ENCODE assay signal across 26 cellular contexts in the genomic region with DNA sequence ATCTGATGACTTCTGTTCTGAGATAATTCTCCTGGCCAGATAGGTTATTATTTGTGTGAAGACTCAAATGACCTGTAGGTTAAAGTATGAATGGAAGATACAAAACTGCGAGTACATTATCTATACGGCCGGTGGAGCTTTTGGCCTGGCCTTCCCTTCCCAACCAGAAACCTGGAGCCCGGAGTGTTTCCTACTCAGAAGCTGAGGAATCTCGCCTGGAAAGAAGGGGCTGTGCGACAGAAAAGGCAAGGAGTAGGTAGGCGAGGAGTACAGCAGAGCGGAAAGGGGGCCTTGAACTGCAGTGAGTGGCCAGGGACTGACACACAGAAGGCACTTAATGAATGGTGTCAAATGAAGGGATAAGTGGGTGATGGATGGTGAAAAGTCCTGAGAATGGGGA. TPM values are rescaled to one million over a fixed set of nuclear protein-coding genes. Genes with fewer than 3 reads are reported as not detected.
"Had no signal": no experiment of that assay in that cellular context is flagged by ENCODE, and none has a peak within 500 bp of the region (broad histone marks: within the 10 kb centered on the region; RNA-seq: fewer than 3 reads in every experiment).

No MANE protein-coding gene starts in this region.

- H3K36me3 ChIP-seq: colonic mucosa, ovary, right lobe of liver, uterus had no signal

- DNase-seq: colonic mucosa; dermis blood vessel endothelial cell; effector memory CD4-positive, alpha-beta T cell; hypothalamus; immature natural killer cell; kidney; left lung; mesenchymal stem cell; midbrain; naive thymus-derived CD4-positive, alpha-beta T cell; nucleus accumbens; right lobe of liver; stimulated activated CD4-positive, alpha-beta T cell treated with anti-CD3 and anti-CD28 coated beads, Interleukin-12 subunit alpha, Interleukin-12 subunit beta, amount 100 ng/mL, for 4 hours; stimulated activated CD4-positive, alpha-beta T cell treated with anti-CD3 and anti-CD28 coated beads, Interleukin-1b, Interleukin-23, amount 100 ng/mL, for 48 hours; stimulated activated CD4-positive, alpha-beta T cell treated with anti-CD3 and anti-CD28 coated beads, Interleukin-4, amount 100 ng/mL, for 1 hour; stimulated activated CD8-positive, alpha-beta memory T cell treated with anti-CD3 and anti-CD28 coated beads, Interleukin-4, amount 100 ng/mL, for 48 hours; stimulated activated naive CD4-positive, alpha-beta T cell; stimulated activated naive CD8-positive, alpha-beta T cell treated with anti-CD3 and anti-CD28 coated beads, Interleukin-15, amount 100 ng/mL, for 72 hours; testis; tibial artery; upper lobe of right lung had no signal

- ATAC-seq: left lung; naive thymus-derived CD4-positive, alpha-beta T cell; right lobe of liver; stimulated activated naive CD8-positive, alpha-beta T cell treated with anti-CD3 and anti-CD28 coated beads, Interleukin-15, amount 100 ng/mL, for 72 hours; upper lobe of right lung had no signal

- H3K27me3 ChIP-seq: colonic mucosa, left lung, ovary, right lobe of liver, testis, tibial artery, upper lobe of right lung, uterus had no signal

- H3K4me1 ChIP-seq: colonic mucosa, right lobe of liver had no signal

- H3K9me3 ChIP-seq: colonic mucosa, left lung, ovary, right lobe of liver, testis, tibial artery, upper lobe of right lung, uterus had no signal

- H3K27me3 Mint-ChIP-seq: central memory CD8-positive, alpha-beta T cell had no signal

- H3K9me3 Mint-ChIP-seq: central memory CD8-positive, alpha-beta T cell; immature natural killer cell; naive thymus-derived CD4-positive, alpha-beta T cell; nephron; stimulated activated naive CD8-positive, alpha-beta T cell treated with anti-CD3 and anti-CD28 coated beads, Interleukin-15, amount 100 ng/mL, for 72 hours had no signal

- H3K4me2 ChIP-seq: smooth muscle cell had no signal

- H3K27ac Mint-ChIP-seq: naive thymus-derived CD4-positive, alpha-beta T cell had no signal

- H3K27ac ChIP-seq: colonic mucosa, left lung, right lobe of liver, tibial artery, upper lobe of right lung had no signal

- H3K4me3 Mint-ChIP-seq: central memory CD8-positive, alpha-beta T cell; immature natural killer cell; naive thymus-derived CD4-positive, alpha-beta T cell; nephron; stimulated activated naive CD8-positive, alpha-beta T cell treated with anti-CD3 and anti-CD28 coated beads, Interleukin-15, amount 100 ng/mL, for 72 hours had no signal

- H3K4me3 ChIP-seq: colonic mucosa, left lung, ovary, right lobe of liver, smooth muscle cell, testis, tibial artery, upper lobe of right lung, uterus had no signal

RNA-seq across cellular contexts. Expression of gene ANGPTL2, which starts 34.6 kb away (rescaled TPM):
- total RNA-seq: naive thymus-derived CD4-positive, alpha-beta T cell had no signal
- polyA plus RNA-seq: immature natural killer cell; naive thymus-derived CD4-positive, alpha-beta T cell had no signal
